Comparison of ENCODE assay signal across 26 cellular contexts in the genomic region with DNA sequence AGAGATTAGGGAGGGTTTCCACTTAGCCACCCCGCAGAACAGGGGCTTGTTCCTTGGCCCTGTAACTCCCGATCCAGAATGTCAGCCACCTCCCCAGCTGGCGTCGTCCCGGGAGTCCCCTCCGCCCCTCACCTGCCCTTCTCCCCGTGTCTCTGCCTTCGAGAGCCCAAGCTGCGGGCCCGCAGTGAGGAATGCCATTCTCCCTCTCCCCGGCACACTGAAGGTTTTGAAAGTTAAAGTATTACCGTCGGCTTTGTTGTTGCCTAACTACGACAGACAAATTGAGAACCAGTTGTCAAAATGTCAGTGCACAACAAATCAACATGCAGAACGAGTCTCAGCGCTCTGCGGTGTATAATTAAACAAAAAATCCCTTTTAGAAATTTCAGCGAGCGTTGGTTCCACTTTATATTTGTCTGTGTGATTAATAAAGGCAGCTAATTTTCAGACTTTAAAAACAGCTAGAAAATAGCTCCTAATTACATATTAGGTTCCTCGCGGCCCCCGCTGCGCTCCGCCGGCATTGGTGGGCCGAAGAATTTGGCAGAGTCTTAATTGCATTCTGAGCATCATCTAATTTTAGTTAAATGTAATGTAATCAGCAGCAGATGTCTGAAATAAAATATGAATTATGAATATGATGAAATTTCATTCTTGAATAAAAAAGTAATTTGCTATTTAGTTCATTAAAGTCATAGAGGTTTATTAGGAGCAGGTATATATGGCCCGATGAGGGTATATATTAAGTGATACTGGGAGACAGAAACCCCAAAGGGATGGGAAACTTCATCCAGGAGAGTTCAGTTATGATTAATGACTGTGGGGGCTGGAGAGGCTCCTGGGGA.
"Had no signal": no experiment of that assay in that cellular context is flagged by ENCODE, and none has a peak within 500 bp of the region (broad histone marks: within the 10 kb centered on the region; RNA-seq: fewer than 3 reads in every experiment).

No MANE protein-coding gene starts in this region.

- H3K4me3 Mint-ChIP-seq: activated CD4-positive, alpha-beta memory T cell treated with anti-CD3 and anti-CD28 coated beads, Interleukin-2, amount 10 ng/mL, durations not matched to agents 7 days and 5 days; activated CD4-positive, alpha-beta T cell treated with anti-CD3 and anti-CD28 coated beads, Interleukin-2, amount 10 ng/mL, durations not matched to agents 7 days and 5 days; activated naive CD4-positive, alpha-beta T cell treated with anti-CD3 and anti-CD28 coated beads, Interleukin-2, amount 10 ng/mL, durations not matched to agents 7 days and 5 days; activated naive CD8-positive, alpha-beta T cell treated with anti-CD3 and anti-CD28 coated beads, Interleukin-2, amount 10 ng/mL, durations not matched to agents 7 days and 5 days; activated T-cell treated with anti-CD3 and anti-CD28 coated beads, Interleukin-2, amount 50 U/mL, for 24 hours; natural killer cell treated with Interleukin-12 subunit alpha and Interleukin-12 subunit beta and Interleukin-15 and Interleukin-18, amount 100 ng/mL, for 72 hours; stimulated activated memory B cell treated with anti-CD40 and anti-IgM and Interleukin-4, amounts not matched to agents 10 μg/mL and 1 μg/mL and 100 μg/mL, for 72 hours; stimulated activated naive CD8-positive, alpha-beta T cell treated with anti-CD3 and anti-CD28 coated beads, Interleukin-15, amount 100 ng/mL, for 72 hours; T-helper 1 cell treated with Interleukin-12 subunit alpha and Interleukin-12 subunit beta and Interleukin-4 antibody, amounts not matched to agents 30 μg/mL and 1 μg/mL, for 36 hours had no signal

- H3K4me1 Mint-ChIP-seq: activated CD4-positive, alpha-beta memory T cell treated with anti-CD3 and anti-CD28 coated beads, Interleukin-2, amount 10 ng/mL, durations not matched to agents 7 days and 5 days; activated CD4-positive, alpha-beta T cell treated with anti-CD3 and anti-CD28 coated beads, Interleukin-2, amount 10 ng/mL, durations not matched to agents 7 days and 5 days; activated naive CD4-positive, alpha-beta T cell treated with anti-CD3 and anti-CD28 coated beads, Interleukin-2, amount 10 ng/mL, durations not matched to agents 7 days and 5 days; activated naive CD8-positive, alpha-beta T cell treated with anti-CD3 and anti-CD28 coated beads, Interleukin-2, amount 10 ng/mL, durations not matched to agents 7 days and 5 days; stimulated activated memory B cell treated with anti-CD40 and anti-IgM and Interleukin-4, amounts not matched to agents 10 μg/mL and 1 μg/mL and 100 μg/mL, for 72 hours; stimulated activated naive CD8-positive, alpha-beta T cell treated with anti-CD3 and anti-CD28 coated beads, Interleukin-15, amount 100 ng/mL, for 72 hours had no signal

- H3K27ac Mint-ChIP-seq: activated CD4-positive, alpha-beta memory T cell treated with anti-CD3 and anti-CD28 coated beads, Interleukin-2, amount 10 ng/mL, durations not matched to agents 7 days and 5 days; activated CD4-positive, alpha-beta T cell treated with anti-CD3 and anti-CD28 coated beads, Interleukin-2, amount 10 ng/mL, durations not matched to agents 7 days and 5 days; activated naive CD4-positive, alpha-beta T cell treated with anti-CD3 and anti-CD28 coated beads, Interleukin-2, amount 10 ng/mL, durations not matched to agents 7 days and 5 days; activated naive CD8-positive, alpha-beta T cell treated with anti-CD3 and anti-CD28 coated beads, Interleukin-2, amount 10 ng/mL, durations not matched to agents 7 days and 5 days; activated T-cell treated with anti-CD3 and anti-CD28 coated beads, Interleukin-2, amount 50 U/mL, for 24 hours; natural killer cell treated with Interleukin-12 subunit alpha and Interleukin-12 subunit beta and Interleukin-15 and Interleukin-18, amount 100 ng/mL, for 72 hours; stimulated activated memory B cell treated with anti-CD40 and anti-IgM and Interleukin-4, amounts not matched to agents 10 μg/mL and 1 μg/mL and 100 μg/mL, for 72 hours; stimulated activated naive CD8-positive, alpha-beta T cell treated with anti-CD3 and anti-CD28 coated beads, Interleukin-15, amount 100 ng/mL, for 72 hours; T-helper 1 cell treated with Interleukin-12 subunit alpha and Interleukin-12 subunit beta and Interleukin-4 antibody, amounts not matched to agents 30 μg/mL and 1 μg/mL, for 36 hours had no signal

- H3K27me3 ChIP-seq: thyroid gland had no signal

- DNase-seq: activated CD4-positive, alpha-beta memory T cell treated with anti-CD3 and anti-CD28 coated beads, Interleukin-2, amount 10 ng/mL, durations not matched to agents 7 days and 5 days; activated CD4-positive, alpha-beta T cell treated with anti-CD3 and anti-CD28 coated beads for 1 hour; activated CD4-positive, alpha-beta T cell treated with anti-CD3 and anti-CD28 coated beads, Interleukin-2, amount 10 ng/mL, durations not matched to agents 7 days and 5 days; activated CD8-positive, alpha-beta memory T cell treated with anti-CD3 and anti-CD28 coated beads, Interleukin-2, amount 50 U/mL, for 48 hours; activated gamma-delta T cell; activated naive CD4-positive, alpha-beta T cell treated with anti-CD3 and anti-CD28 coated beads, Interleukin-2, amount 10 ng/mL, durations not matched to agents 7 days and 5 days; activated naive CD8-positive, alpha-beta T cell treated with anti-CD3 and anti-CD28 coated beads, Interleukin-2, amount 10 ng/mL, durations not matched to agents 7 days and 5 days; activated T-cell treated with anti-CD3 and anti-CD28 coated beads, Interleukin-2, amount 50 U/mL, for 24 hours; central memory CD4-positive, alpha-beta T cell; left ventricle myocardium superior; mucosa of descending colon; psoas muscle; sigmoid colon; stimulated activated CD4-positive, alpha-beta T cell treated with anti-CD3 and anti-CD28 coated beads, Interleukin-4, amount 100 ng/mL, for 4 hours; stimulated activated CD8-positive, alpha-beta memory T cell treated with anti-CD3 and anti-CD28 coated beads, Interleukin-4, amount 100 ng/mL, for 48 hours; stimulated activated naive CD8-positive, alpha-beta T cell treated with anti-CD3 and anti-CD28 coated beads, Interleukin-15, amount 100 ng/mL, for 72 hours; T-helper 9 cell; thyroid gland; upper lobe of right lung; WERI-Rb-1 had no signal

- H3K9me3 ChIP-seq: breast epithelium, mucosa of descending colon, psoas muscle, sigmoid colon, thyroid gland, upper lobe of right lung had no signal

- H3K9ac ChIP-seq: parathyroid adenoma had no signal

- H3K4me3 ChIP-seq: breast epithelium, mucosa of descending colon, psoas muscle, sigmoid colon, thyroid gland, upper lobe of right lung had no signal

- H3K4me1 ChIP-seq: breast epithelium, parathyroid adenoma, psoas muscle, sigmoid colon, thyroid gland, upper lobe of right lung had no signal

- H3K36me3 ChIP-seq: breast epithelium, sigmoid colon, thyroid gland, upper lobe of right lung, WERI-Rb-1 had no signal

- H2AFZ ChIP-seq: parathyroid adenoma had no signal

- H3K79me2 ChIP-seq: parathyroid adenoma had no signal

- H3K9me3 Mint-ChIP-seq: activated CD4-positive, alpha-beta memory T cell treated with anti-CD3 and anti-CD28 coated beads, Interleukin-2, amount 10 ng/mL, durations not matched to agents 7 days and 5 days; activated CD4-positive, alpha-beta T cell treated with anti-CD3 and anti-CD28 coated beads, Interleukin-2, amount 10 ng/mL, durations not matched to agents 7 days and 5 days; activated naive CD4-positive, alpha-beta T cell treated with anti-CD3 and anti-CD28 coated beads, Interleukin-2, amount 10 ng/mL, durations not matched to agents 7 days and 5 days; activated naive CD8-positive, alpha-beta T cell treated with anti-CD3 and anti-CD28 coated beads, Interleukin-2, amount 10 ng/mL, durations not matched to agents 7 days and 5 days; activated T-cell treated with anti-CD3 and anti-CD28 coated beads, Interleukin-2, amount 50 U/mL, for 24 hours; natural killer cell treated with Interleukin-12 subunit alpha and Interleukin-12 subunit beta and Interleukin-15 and Interleukin-18, amount 100 ng/mL, for 72 hours; stimulated activated memory B cell treated with anti-CD40 and anti-IgM and Interleukin-4, amounts not matched to agents 10 μg/mL and 1 μg/mL and 100 μg/mL, for 72 hours; stimulated activated naive CD8-positive, alpha-beta T cell treated with anti-CD3 and anti-CD28 coated beads, Interleukin-15, amount 100 ng/mL, for 72 hours; T-helper 1 cell treated with Interleukin-12 subunit alpha and Interleukin-12 subunit beta and Interleukin-4 antibody, amounts not matched to agents 30 μg/mL and 1 μg/mL, for 36 hours had no signal

- H3K27ac ChIP-seq: breast epithelium, epithelial cell of prostate, parathyroid adenoma, psoas muscle, sigmoid colon, thyroid gland, upper lobe of right lung, WERI-Rb-1 had no signal

- H3K36me3 Mint-ChIP-seq: activated naive CD4-positive, alpha-beta T cell treated with anti-CD3 and anti-CD28 coated beads, Interleukin-2, amount 10 ng/mL, durations not matched to agents 7 days and 5 days; activated naive CD8-positive, alpha-beta T cell treated with anti-CD3 and anti-CD28 coated beads, Interleukin-2, amount 10 ng/mL, durations not matched to agents 7 days and 5 days; natural killer cell treated with Interleukin-12 subunit alpha and Interleukin-12 subunit beta and Interleukin-15 and Interleukin-18, amount 100 ng/mL, for 72 hours; stimulated activated memory B cell treated with anti-CD40 and anti-IgM and Interleukin-4, amounts not matched to agents 10 μg/mL and 1 μg/mL and 100 μg/mL, for 72 hours had no signal
